ENCODE assay signal across 26 cellular contexts in the genomic region with DNA sequence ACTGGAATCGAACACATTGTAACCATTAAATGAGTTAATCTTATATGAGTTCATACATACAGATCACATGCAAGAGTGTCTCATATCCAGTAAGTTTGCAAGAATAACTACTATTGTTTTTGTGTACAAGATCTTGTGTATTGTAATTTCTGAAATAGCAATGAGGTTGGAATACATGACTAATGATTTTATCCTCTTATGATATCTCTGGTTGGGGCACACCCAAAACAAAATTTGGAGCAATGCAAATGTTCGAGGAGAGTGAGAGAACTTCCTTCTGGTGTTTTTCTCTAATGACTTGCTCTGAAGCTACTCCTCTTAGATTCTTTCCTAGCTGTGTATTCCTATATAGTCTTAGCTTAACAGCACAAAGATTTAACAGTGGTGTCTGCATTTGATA.
A peak's percentile ranks its signal among the peaks of the same experiment; 100 is the strongest.
DNase-seq lines count a peak whose midpoint lies in the region; ATAC-seq and TF ChIP-seq lines count a peak whose summit lies in the region.
"Had no signal": no experiment of that assay in that cellular context is flagged by ENCODE, and none has a peak within 500 bp of the region (broad histone marks: within the 10 kb centered on the region; RNA-seq: fewer than 3 reads in every experiment).

No MANE protein-coding gene starts in this region.

- TF ChIP-seq EP300 in stomach (IDR thresholded peaks at IDR 0.05) = no peak

- no peaks in the 10 kb centered on the region for H4K20me1 ChIP-seq in smooth muscle cell (ENCODE audit: low read depth)

- no peaks in the 10 kb centered on the region for H3F3A ChIP-seq in smooth muscle cell (ENCODE audit: low read depth)

- no peak overlapping the region for H3K4me2 ChIP-seq in smooth muscle cell
- H3K4me2 ChIP-seq: PC-9 had no signal

- no peak overlapping the region for H2AFZ ChIP-seq in smooth muscle cell (ENCODE audit: low read depth)
- H2AFZ ChIP-seq: PC-9 had no signal

- no peak for ATAC-seq in heart right ventricle
- ATAC-seq in left ventricle myocardium superior = no peak
- ATAC-seq: activated T-helper 17 cell treated with anti-CD3 and anti-CD28 coated beads, Interleukin-2, amount 50 U/mL, for 72 hours; foreskin keratinocyte; stimulated activated naive CD8-positive, alpha-beta T cell treated with anti-CD3 and anti-CD28 coated beads, Interleukin-15, Interleukin-2, amounts not matched to agents 100 U/mL and 50 U/mL, for 24 hours had no signal

- H3K4me1 ChIP-seq in heart right ventricle (peaks cover 11 to 95% (median 78%) of the 10 kb centered on the region in 9 donors), stomach (peaks cover 0 to 28% (median 21%) of the 10 kb centered on the region in 4 donors), vagina (peaks cover 30% of the 10 kb centered on the region), smooth muscle cell (ENCODE audit: low read depth) (no peaks in the 10 kb centered on the region)
- H3K4me1 ChIP-seq: foreskin keratinocyte had no signal

- H3K79me2 ChIP-seq in smooth muscle cell (ENCODE audit: low read depth) = no peaks in the 10 kb centered on the region

- 53 to 54% methylated on average over 2 of the region's 2 CpGs for WGBS in heart right ventricle, 2 donors
- 71 to 79% (median 78%) methylated on average over 2 of the region's 2 CpGs for WGBS in stomach, 5 donors
- WGBS in smooth muscle cell (ENCODE audit: low lambda C conversion rate) = 91% methylated on average over 2 of the region's 2 CpGs

- TF ChIP-seq POLR2A in stomach (IDR thresholded peaks at IDR 0.05) = no peak
- no peak for TF ChIP-seq POLR2A in vagina (IDR thresholded peaks at IDR 0.05)

- H3K9me3 ChIP-seq in heart right ventricle (no peaks in the 10 kb centered on the region), stomach (no peaks in the 10 kb centered on the region), vagina (no peaks in the 10 kb centered on the region), smooth muscle cell (replicated peaks; ENCODE audit: low read depth) (no peaks in the 10 kb centered on the region)

- H3K4me3 ChIP-seq in heart right ventricle (no peak overlapping the region), fibroblast of villous mesenchyme (ENCODE audit: low read depth, low read length) (no peak overlapping the region), stomach (no peak overlapping the region), vagina (no peak overlapping the region), smooth muscle cell (no peak overlapping the region)
- H3K4me3 ChIP-seq: PC-9 had no signal

- H3K27me3 ChIP-seq in heart right ventricle = no peaks in the 10 kb centered on the region
- no peaks in the 10 kb centered on the region for H3K27me3 ChIP-seq in stomach
- no peaks in the 10 kb centered on the region for H3K27me3 ChIP-seq in vagina
- H3K27me3 ChIP-seq in smooth muscle cell (ENCODE audit: low read depth) = no peaks in the 10 kb centered on the region
- H3K27me3 ChIP-seq: foreskin keratinocyte had no signal

- intact Hi-C loops in heart right ventricle (cut with DNase I) (loop anchor here in 4 of 10 donors (2.0 to 10.0 kb wide), 4 partner anchors 19 to 251 kb away; partner anchors contain the start of gene LAMA2 (in 2 of the 4)), left ventricle myocardium superior (cut with micrococcal nuclease) (loop anchor here (10.0 kb wide), 1 partner anchor 109 kb away; no protein-coding TSS in a partner anchor), stomach (cut with DNase I; ENCODE audit: low total_unique reads) (no loop called here), vagina (cut with DNase I) (no loop called here)

- peak overlapping the region; percentile 21 to 92 (median 70) for H3K27ac ChIP-seq in heart right ventricle
- peak overlapping the region in 3 of 5 donors; percentile 56 to 69 (median 65) for H3K27ac ChIP-seq in stomach
- H3K27ac ChIP-seq in vagina = peak overlapping the region; percentile 89
- H3K27ac ChIP-seq in smooth muscle cell (ENCODE audit: low read depth) = no peak overlapping the region
- H3K27ac ChIP-seq: epithelial cell of prostate, foreskin keratinocyte, PC-9 had no signal

- H3K36me3 ChIP-seq in heart right ventricle = no peaks in the 10 kb centered on the region
- H3K36me3 ChIP-seq in stomach = no peaks in the 10 kb centered on the region
- no peaks in the 10 kb centered on the region for H3K36me3 ChIP-seq in vagina
- H3K36me3 ChIP-seq in smooth muscle cell (ENCODE audit: low read depth) = no peaks in the 10 kb centered on the region

- TF ChIP-seq CTCF in heart right ventricle (IDR thresholded peaks at IDR 0.05) = no peak
- TF ChIP-seq CTCF in fibroblast of villous mesenchyme (IDR thresholded peaks at IDR 0.05; ENCODE audit: insufficient read depth, low read depth, low read length) = no peak
- no peak for TF ChIP-seq CTCF in stomach (IDR thresholded peaks at IDR 0.05)
- TF ChIP-seq CTCF in vagina (IDR thresholded peaks at IDR 0.05) = no peak
- no peak for TF ChIP-seq CTCF in smooth muscle cell (IDR thresholded peaks at IDR 0.05; ENCODE audit: borderline replicate concordance, insufficient read depth, poor library complexity, severe bottlenecking)

- DNase-seq in heart right ventricle (no peak), left ventricle myocardium superior (no peak), fibroblast of villous mesenchyme (ENCODE audit: low read depth) (peak; percentile 19), stomach (no peak), vagina (ENCODE audit: extremely low spot score in 2 of 2) (no peak), SHP77 treated with DMSO at 0.1 percent for 48 hours (lab: John Stamatoyannopoulos, UW) (no peak), smooth muscle cell (lab: John Stamatoyannopoulos, UW; ENCODE audit: unreplicated experiment) (no peak)
- DNase-seq in activated CD8-positive, alpha-beta memory T cell treated with anti-CD3 and anti-CD28 coated beads, Interleukin-2, amount 50 U/mL, for 4 hours = no peak
- DNase-seq: activated CD4-positive, alpha-beta memory T cell treated with anti-CD3 and anti-CD28 coated beads, Interleukin-2, amount 10 ng/mL, durations not matched to agents 7 days and 5 days; AML-193; amygdala; CD4-positive, alpha-beta T cell; effector memory CD4-positive, alpha-beta T cell; foreskin keratinocyte; GOT3; kidney glomerular epithelial cell; NCI-H1436 treated with DMSO at 0.1 percent for 48 hours; NCI-H226; NCI-H526 treated with DMSO at 0.1 percent for 48 hours; PC-9; small intestine; stimulated activated naive CD8-positive, alpha-beta T cell treated with anti-CD3 and anti-CD28 coated beads, Interleukin-15, Interleukin-2, amounts not matched to agents 100 U/mL and 50 U/mL, for 24 hours; T-helper 2 cell; trophoblast cell had no signal

- no peak overlapping the region for H3K9ac ChIP-seq in smooth muscle cell (ENCODE audit: low read depth)
